9 cellular contexts compared by ENCODE assay signal in the genomic region with DNA sequence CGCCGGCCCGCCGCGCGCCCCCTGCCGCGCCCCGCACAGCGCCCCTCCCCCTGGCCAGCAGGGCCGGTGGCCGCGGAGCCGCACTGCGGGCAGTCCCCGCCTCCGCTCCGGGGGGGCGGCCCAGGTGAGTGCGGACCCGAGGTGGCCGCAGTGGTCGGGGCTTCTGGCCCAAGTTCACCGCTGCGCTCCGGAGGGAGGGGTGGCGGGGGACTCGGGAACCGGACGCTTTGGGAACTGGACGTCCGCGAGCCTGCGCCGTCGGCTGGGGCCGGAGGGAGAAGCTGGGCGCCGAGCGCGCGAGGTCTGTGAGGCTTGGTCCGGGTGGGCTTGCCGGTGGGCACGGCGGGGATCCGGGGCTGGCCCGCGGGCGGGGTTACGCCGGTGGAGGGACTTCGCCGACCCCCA. TPM values are rescaled to one million over a fixed set of nuclear protein-coding genes. Genes with fewer than 3 reads are reported as not detected.
DNase-seq lines count a peak whose midpoint lies in the region; ATAC-seq and TF ChIP-seq lines count a peak whose summit lies in the region.
"Had no signal": no experiment of that assay in that cellular context is flagged by ENCODE, and none has a peak within 500 bp of the region (broad histone marks: within the 10 kb centered on the region; RNA-seq: fewer than 3 reads in every experiment).

No MANE protein-coding gene starts in this region.

- H3K9me3 ChIP-seq in CD8-positive, alpha-beta T cell (ENCODE audit: low read length) = no peaks in the 10 kb centered on the region
- no peaks in the 10 kb centered on the region for H3K9me3 ChIP-seq in HUES6 (ENCODE audit: control insufficient read depth, insufficient read depth, low read depth, low read length)
- no peaks in the 10 kb centered on the region for H3K9me3 ChIP-seq in colonic mucosa
- no peaks in the 10 kb centered on the region for H3K9me3 ChIP-seq in muscle layer of duodenum (ENCODE audit: control insufficient read depth in 1 of 2, low read length in 2 of 2)

- H3K36me3 Mint-ChIP-seq in CD8-positive, alpha-beta T cell = peaks cover 5% of the 10 kb centered on the region

- H3K9ac ChIP-seq in HUES6 (ENCODE audit: low read length) (peak overlapping the region; percentile 59), colonic mucosa (ENCODE audit: low read depth in 2 of 2, low read length in 2 of 2) (peak overlapping the region; percentile 82)

- no peaks in the 10 kb centered on the region for H3K36me3 ChIP-seq in CD8-positive, alpha-beta T cell (ENCODE audit: insufficient read depth, low read length)
- H3K36me3 ChIP-seq in HUES6 (ENCODE audit: control insufficient read depth, insufficient read depth, low read length) (no peaks in the 10 kb centered on the region), colonic mucosa (no peaks in the 10 kb centered on the region), muscle layer of duodenum (ENCODE audit: control insufficient read depth in 1 of 2, insufficient read depth in 2 of 2, low read length in 2 of 2) (no peaks in the 10 kb centered on the region)

- H3K4me3 Mint-ChIP-seq in CD8-positive, alpha-beta T cell = peak overlapping the region; percentile 83

- H3K27ac ChIP-seq in CD8-positive, alpha-beta T cell (ENCODE audit: low read depth, low read length) = peak overlapping the region; percentile 55
- H3K27ac ChIP-seq in HUES6 (ENCODE audit: low read depth, low read length) (no peak overlapping the region), colonic mucosa (peak overlapping the region; percentile 59), muscle layer of duodenum (ENCODE audit: low read length) (no peak overlapping the region)
- H3K27ac ChIP-seq: epithelial cell of prostate had no signal

- POLR2A ChIA-PET in CD8-positive, alpha-beta T cell (lab: Charles Lee) = interaction anchor here (0.7 to 1.2 kb wide), 3 partner anchors 61 to 427 kb away, joined by 3 to 5 read pairs (median 3); no protein-coding TSS in a partner anchor

- no peaks in the 10 kb centered on the region for H3K9me3 Mint-ChIP-seq in CD8-positive, alpha-beta T cell

- no peaks in the 10 kb centered on the region for H3K27me3 ChIP-seq in CD8-positive, alpha-beta T cell (ENCODE audit: insufficient read depth, low read length)
- H3K27me3 ChIP-seq in HUES6 (ENCODE audit: control insufficient read depth, insufficient read depth, low read length) = peaks cover 49% of the 10 kb centered on the region
- no peaks in the 10 kb centered on the region for H3K27me3 ChIP-seq in colonic mucosa
- H3K27me3 ChIP-seq in muscle layer of duodenum (ENCODE audit: low read depth, low read length) = no peaks in the 10 kb centered on the region

- H3K4me1 Mint-ChIP-seq in CD8-positive, alpha-beta T cell (ENCODE audit: low read depth) = peaks cover 40% of the 10 kb centered on the region

- no peak for DNase-seq in CD8-positive, alpha-beta T cell
- DNase-seq in colonic mucosa = peak; percentile 43
- no peak for DNase-seq in NCI-H2029 treated with DMSO at 0.1 percent for 48 hours (lab: John Stamatoyannopoulos, UW)

- no peak overlapping the region for H3K27ac Mint-ChIP-seq in CD8-positive, alpha-beta T cell

- no peak for ATAC-seq in CD8-positive, alpha-beta T cell
- ATAC-seq in GM19328 (IDR thresholded peaks at IDR 0.05; ENCODE audit: unreplicated experiment) (no peak), HG03175 (IDR thresholded peaks at IDR 0.05; ENCODE audit: unreplicated experiment) (no peak), GM21515 (IDR thresholded peaks at IDR 0.05; ENCODE audit: unreplicated experiment) (no peak)

- H3K27me3 Mint-ChIP-seq in CD8-positive, alpha-beta T cell (ENCODE audit: low read depth) = peaks cover 13% of the 10 kb centered on the region

- CTCF ChIA-PET in CD8-positive, alpha-beta T cell (lab: Charles Lee) = interaction anchor here (1.3 to 2.7 kb wide), 2 partner anchors 159 to 340 kb away, joined by 5 to 13 read pairs; no protein-coding TSS in a partner anchor

- intact Hi-C loops in CD8-positive, alpha-beta T cell (cut with DNase I, micrococcal nuclease) = loop anchor here (1.0 to 5.0 kb wide), 9 partner anchors 43 to 507 kb away; no protein-coding TSS in a partner anchor
- intact Hi-C loops in colonic mucosa (cut with DNase I) = loop anchor here (2.0 to 5.0 kb wide), 2 partner anchors 313 to 409 kb away; no protein-coding TSS in a partner anchor

- TF ChIP-seq CTCF in CD8-positive, alpha-beta T cell (IDR thresholded peaks at IDR 0.05) = no peak
- TF ChIP-seq CTCF in colonic mucosa (IDR thresholded peaks at IDR 0.05) = no peak

- peaks cover 30% of the 10 kb centered on the region for H3K4me1 ChIP-seq in CD8-positive, alpha-beta T cell (ENCODE audit: insufficient read depth, low read length)
- H3K4me1 ChIP-seq in HUES6 (ENCODE audit: control insufficient read depth, insufficient read depth, low read length) (peaks cover 21% of the 10 kb centered on the region), colonic mucosa (peaks cover 39% of the 10 kb centered on the region), muscle layer of duodenum (ENCODE audit: control insufficient read depth in 1 of 2, insufficient read depth in 2 of 2, low read length in 2 of 2) (peaks cover 28 to 50% of the 10 kb centered on the region in 2 donors)

- H3K4me3 ChIP-seq in CD8-positive, alpha-beta T cell (ENCODE audit: low read depth, low read length) = peak overlapping the region; percentile 72
- H3K4me3 ChIP-seq in HUES6 (ENCODE audit: low read depth, low read length) = peak overlapping the region; percentile 80
- peak overlapping the region; percentile 86 for H3K4me3 ChIP-seq in colonic mucosa
- H3K4me3 ChIP-seq in muscle layer of duodenum (ENCODE audit: low read depth in 1 of 2, low read length in 2 of 2) = peak overlapping the region; percentile 54 to 84

RNA-seq across cellular contexts. Expression of a gene that starts 0.6 kb away (rescaled TPM):
- total RNA-seq in CD8-positive, alpha-beta T cell = 10 to 100 TPM; 31.0 to 35.1 TPM
- total RNA-seq in colonic mucosa = 10 to 100 TPM; 11.7 to 17.0 TPM

Comparison
In these comparisons a context has a peak if more than half of its experiments do, and no peak if none do; other contexts are left out.
1. H3K27ac ChIP-seq: peak in CD8-positive, alpha-beta T cell (single experiment) and colonic mucosa (single experiment); none in HUES6 (single experiment) and muscle layer of duodenum (single experiment).
2. Peak in every context shown above with its lines, with median percentiles within 50 percentile points of each other: H3K4me3 ChIP-seq.